15 cellular contexts compared by ENCODE assay signal in the genomic region with DNA sequence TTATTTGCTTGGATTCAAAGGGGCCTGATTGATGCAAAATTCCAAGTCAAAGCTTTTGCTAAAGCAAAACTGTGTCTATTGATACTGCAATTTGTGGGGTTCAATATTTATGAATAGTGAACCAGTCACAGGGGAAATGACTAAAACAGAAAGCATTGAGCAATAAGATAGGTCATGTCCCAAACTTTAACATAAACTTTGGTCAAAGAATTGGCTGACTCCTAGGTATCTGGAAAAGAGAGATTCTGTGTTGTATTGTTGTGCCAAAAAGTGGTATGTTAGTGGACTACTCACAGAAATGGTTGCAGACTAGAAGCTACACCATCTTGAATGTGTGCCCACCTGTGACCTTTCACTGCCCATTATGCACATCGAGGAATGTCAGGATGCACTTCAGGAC.
DNase-seq lines count a peak whose midpoint lies in the region; FAIRE-seq and TF ChIP-seq lines count a peak whose summit lies in the region.
"Had no signal": no experiment of that assay in that cellular context is flagged by ENCODE, and none has a peak within 500 bp of the region (broad histone marks: within the 10 kb centered on the region; RNA-seq: fewer than 3 reads in every experiment).

No MANE protein-coding gene starts in this region.

- intact Hi-C loops in PC-9 (cut with micrococcal nuclease; ENCODE audit: unreplicated experiment): no loop called here

- H4K91ac ChIP-seq in mesenchymal stem cell (ENCODE audit: low read length): no peak overlapping the region

- H3K27ac Mint-ChIP-seq in T-helper 2 cell treated with Interferon-gamma antibody and Interleukin-4, amounts not matched to agents 5 μg/mL and 100 μg/mL, for 36 hours: no peak overlapping the region
- H3K27ac Mint-ChIP-seq: CD8-positive, alpha-beta T cell; HFFc6 had no signal

- no peak overlapping the region for H3K4ac ChIP-seq in mesenchymal stem cell (ENCODE audit: low read depth in 1 of 2, low read length in 2 of 2)

- no peaks in the 10 kb centered on the region for H3K36me3 ChIP-seq in PC-9 (ENCODE audit: low read depth)
- H3K36me3 ChIP-seq in fibroblast of lung (ENCODE audit: control insufficient read depth, insufficient read depth, low read length): no peaks in the 10 kb centered on the region
- H3K36me3 ChIP-seq in mesenchymal stem cell (ENCODE audit: control insufficient read depth in 1 of 2, insufficient read depth in 2 of 2, low read depth in 1 of 2, low read length in 2 of 2): no peaks in the 10 kb centered on the region
- H3K36me3 ChIP-seq: BLaER1 treated with 17β-estradiol and CSF1 and Interleukin-3, amounts not matched to agents 10 nM and 100 nM had no signal

- H3K18ac ChIP-seq in mesenchymal stem cell (ENCODE audit: low read depth in 1 of 2, low read length in 2 of 2): no peak overlapping the region

- no peak overlapping the region for H3K4me2 ChIP-seq in PC-9
- H3K4me2 ChIP-seq in fibroblast of lung (ENCODE audit: extremely low read depth, insufficient read depth, low read length): peak overlapping the region; percentile 15
- no peak overlapping the region for H3K4me2 ChIP-seq in mesenchymal stem cell (ENCODE audit: low read length, poor library complexity, severe bottlenecking)
- H3K4me2 ChIP-seq: BLaER1 treated with 17β-estradiol and CSF1 and Interleukin-3, amounts not matched to agents 10 nM and 100 nM had no signal

- no peaks in the 10 kb centered on the region for H3K27me3 ChIP-seq in PC-9 (ENCODE audit: insufficient read depth, low read depth)
- no peaks in the 10 kb centered on the region for H3K27me3 ChIP-seq in fibroblast of lung (ENCODE audit: control insufficient read depth, insufficient read depth, low read length)
- no peaks in the 10 kb centered on the region for H3K27me3 ChIP-seq in mesenchymal stem cell (ENCODE audit: control insufficient read depth in 1 of 2, insufficient read depth in 1 of 2, low read length in 2 of 2)
- H3K27me3 ChIP-seq: BLaER1 treated with 17β-estradiol and CSF1 and Interleukin-3, amounts not matched to agents 10 nM and 100 nM had no signal

- no peaks in the 10 kb centered on the region for H3K27me3 Mint-ChIP-seq in T-helper 2 cell treated with Interferon-gamma antibody and Interleukin-4, amounts not matched to agents 5 μg/mL and 100 μg/mL, for 36 hours (ENCODE audit: low read depth)

- no peaks in the 10 kb centered on the region for H3F3A ChIP-seq in PC-9 (ENCODE audit: insufficient read depth, low read depth)

- no peak overlapping the region for H2AK5ac ChIP-seq in mesenchymal stem cell (ENCODE audit: low read length, severe bottlenecking)

- no peak overlapping the region for H2BK12ac ChIP-seq in mesenchymal stem cell (ENCODE audit: low read length in 2 of 2)

- H4K8ac ChIP-seq in mesenchymal stem cell (ENCODE audit: low read length): no peak overlapping the region

- no peaks in the 10 kb centered on the region for H3K36me3 Mint-ChIP-seq in T-helper 2 cell treated with Interferon-gamma antibody and Interleukin-4, amounts not matched to agents 5 μg/mL and 100 μg/mL, for 36 hours (ENCODE audit: low read depth)
- H3K36me3 Mint-ChIP-seq: CD8-positive, alpha-beta T cell had no signal

- H3K14ac ChIP-seq in mesenchymal stem cell (ENCODE audit: low read length in 2 of 2): no peak overlapping the region

- no peak overlapping the region for H2BK120ac ChIP-seq in mesenchymal stem cell (ENCODE audit: low read depth, low read length)

- H3K4me3 ChIP-seq in PC-9: no peak overlapping the region
- H3K4me3 ChIP-seq in fibroblast of lung (replicated peaks in 1 of 4; ENCODE audit: control extremely low read depth in 1 of 4, insufficient read depth in 1 of 4, low read depth in 3 of 4, low read length in 4 of 4): no peak overlapping the region
- no peak overlapping the region for H3K4me3 ChIP-seq in mesenchymal stem cell (ENCODE audit: insufficient read depth in 1 of 2, low read depth in 1 of 2, low read length in 2 of 2)
- H3K4me3 ChIP-seq: BLaER1 treated with 17β-estradiol and CSF1 and Interleukin-3, amounts not matched to agents 10 nM and 100 nM had no signal

- H3K4me3 Mint-ChIP-seq in T-helper 2 cell treated with Interferon-gamma antibody and Interleukin-4, amounts not matched to agents 5 μg/mL and 100 μg/mL, for 36 hours: no peak overlapping the region
- H3K4me3 Mint-ChIP-seq: CD8-positive, alpha-beta T cell; HFFc6 had no signal

- no peaks in the 10 kb centered on the region for H3K9me2 ChIP-seq in PC-9 (ENCODE audit: insufficient read depth)

- H3K27ac ChIP-seq in PC-9 (no peak overlapping the region), fibroblast of lung (ENCODE audit: insufficient read depth, low read length) (no peak overlapping the region), mesenchymal stem cell (ENCODE audit: low read length, poor library complexity, severe bottlenecking) (no peak overlapping the region)
- H3K27ac ChIP-seq: BLaER1 treated with 17β-estradiol and CSF1 and Interleukin-3, amounts not matched to agents 10 nM and 100 nM had no signal

- H3K9me3 Mint-ChIP-seq in T-helper 2 cell treated with Interferon-gamma antibody and Interleukin-4, amounts not matched to agents 5 μg/mL and 100 μg/mL, for 36 hours: no peaks in the 10 kb centered on the region
- H3K9me3 Mint-ChIP-seq: CD8-positive, alpha-beta T cell had no signal

- BruUV-seq in PC-9 (replicated peaks; lab: Mats Ljungman, UMichigan): no TSS peak

- H3K79me1 ChIP-seq in mesenchymal stem cell (replicated peaks; ENCODE audit: low read length, poor library complexity, severe bottlenecking): no peaks in the 10 kb centered on the region

- peak; percentile 80 for FAIRE-seq in H54 (lab: Jason Lieb, UNC)

- DNase-seq in H54 (ENCODE audit: insufficient read length, low spot score): no peak
- DNase-seq in PC-9: no peak
- peak; percentile 15 to 63 for DNase-seq in fibroblast of lung (ENCODE audit: low read depth in 2 of 2)
- DNase-seq in mesenchymal stem cell: peak; percentile 9
- no peak for DNase-seq in effector CD8-positive, alpha-beta T cell (lab: John Stamatoyannopoulos, UW)
- DNase-seq in HT-29 (ENCODE audit: low spot score): no peak
- no peak for DNase-seq in T-helper 2 cell treated with Interferon-gamma antibody and Interleukin-4, amounts not matched to agents 5 μg/mL and 100 μg/mL, for 36 hours (ENCODE audit: low spot score)
- DNase-seq: Calu3; CD8-positive, alpha-beta T cell; HFFc6; KBM-7; MV-4-11; NCI-H1930; NCI-H345 had no signal

- WGBS in mesenchymal stem cell: no CpG with 5 or more reads among the region's 1 CpG

- no peak for TF ChIP-seq CTCF in PC-9 (conservative IDR thresholded peaks at IDR 0.05)
- no peak for TF ChIP-seq CTCF in fibroblast of lung (conservative IDR thresholded peaks at IDR 0.05 in 1 of 2, IDR thresholded peaks at IDR 0.05 in 1 of 2; ENCODE audit: low read depth in 1 of 2, low read length in 2 of 2)

- H4K20me1 ChIP-seq in PC-9 (ENCODE audit: insufficient read depth) (no peaks in the 10 kb centered on the region), fibroblast of lung (ENCODE audit: control insufficient read depth, extremely low read depth, insufficient read depth, low read length) (no peaks in the 10 kb centered on the region)
- H4K20me1 ChIP-seq: BLaER1 treated with 17β-estradiol and CSF1 and Interleukin-3, amounts not matched to agents 10 nM and 100 nM had no signal

- no peaks in the 10 kb centered on the region for H3K4me1 ChIP-seq in PC-9 (replicated peaks; ENCODE audit: insufficient read depth)
- H3K4me1 ChIP-seq in fibroblast of lung (ENCODE audit: control insufficient read depth, extremely low read depth, insufficient read depth, low read length): peaks cover 4% of the 10 kb centered on the region
- H3K4me1 ChIP-seq in mesenchymal stem cell (ENCODE audit: control insufficient read depth, insufficient read depth, low read depth, low read length): no peaks in the 10 kb centered on the region
- H3K4me1 ChIP-seq: BLaER1 treated with 17β-estradiol and CSF1 and Interleukin-3, amounts not matched to agents 10 nM and 100 nM had no signal

- no peak overlapping the region for H2BK15ac ChIP-seq in mesenchymal stem cell (ENCODE audit: low read depth, poor library complexity, severe bottlenecking)

- no peak overlapping the region for H3K9ac ChIP-seq in fibroblast of lung (ENCODE audit: insufficient read depth, low read length)
- H3K9ac ChIP-seq in mesenchymal stem cell (ENCODE audit: low read length): no peak overlapping the region
- H3K9ac ChIP-seq: BLaER1 treated with 17β-estradiol and CSF1 and Interleukin-3, amounts not matched to agents 10 nM and 100 nM had no signal

- H3K4me1 Mint-ChIP-seq in T-helper 2 cell treated with Interferon-gamma antibody and Interleukin-4, amounts not matched to agents 5 μg/mL and 100 μg/mL, for 36 hours (ENCODE audit: low read depth): no peaks in the 10 kb centered on the region

- POLR2A ChIA-PET in PC-9 (lab: Charles Lee; ENCODE audit: unreplicated experiment): no interaction called here

- CTCF ChIA-PET in PC-9 (lab: Charles Lee): no interaction called here

- 0 out of 2 replicates have a peak overlapping the region, but pooled peaks have one; percentile 49 for H2AFZ ChIP-seq in PC-9
- no peak overlapping the region for H2AFZ ChIP-seq in fibroblast of lung (ENCODE audit: low read length)
- no peak overlapping the region for H2AFZ ChIP-seq in mesenchymal stem cell (ENCODE audit: low read depth, low read length)

- no peak overlapping the region for H2BK5ac ChIP-seq in mesenchymal stem cell (ENCODE audit: low read depth, low read length, poor library complexity, severe bottlenecking)

- H3K23ac ChIP-seq in mesenchymal stem cell (ENCODE audit: low read length in 2 of 2): no peak overlapping the region

- H3K79me2 ChIP-seq in PC-9 (ENCODE audit: low read depth) (no peaks in the 10 kb centered on the region), fibroblast of lung (ENCODE audit: control insufficient read depth, insufficient read depth, low read length) (no peaks in the 10 kb centered on the region)

- H3K9me3 ChIP-seq in PC-9 (ENCODE audit: insufficient read depth, low read depth): no peaks in the 10 kb centered on the region; the same call in 1 of the 2 replicates
- H3K9me3 ChIP-seq in fibroblast of lung (ENCODE audit: control insufficient read depth, insufficient read depth, low read depth, low read length): no peaks in the 10 kb centered on the region
- peaks cover 3% of the 10 kb centered on the region for H3K9me3 ChIP-seq in mesenchymal stem cell (ENCODE audit: control insufficient read depth, low read length)
- H3K9me3 ChIP-seq: BLaER1 treated with 17β-estradiol and CSF1 and Interleukin-3, amounts not matched to agents 10 nM and 100 nM had no signal

- TF ChIP-seq POLR2A in H54 (IDR thresholded peaks at IDR 0.05; ENCODE audit: low read depth, low read length): no peak

Comparison
In these comparisons a context has a peak if more than half of its experiments do, and no peak if none do; other contexts are left out.
1. DNase-seq: peak in fibroblast of lung (2 of 2) and mesenchymal stem cell (single experiment); none in H54 (single experiment), PC-9 (0 of 2), effector CD8-positive, alpha-beta T cell (single experiment), HT-29 (single experiment) and T-helper 2 cell treated with Interferon-gamma antibody and Interleukin-4, amounts not matched to agents 5 μg/mL and 100 μg/mL, for 36 hours (single experiment).